In the genomic region with DNA sequence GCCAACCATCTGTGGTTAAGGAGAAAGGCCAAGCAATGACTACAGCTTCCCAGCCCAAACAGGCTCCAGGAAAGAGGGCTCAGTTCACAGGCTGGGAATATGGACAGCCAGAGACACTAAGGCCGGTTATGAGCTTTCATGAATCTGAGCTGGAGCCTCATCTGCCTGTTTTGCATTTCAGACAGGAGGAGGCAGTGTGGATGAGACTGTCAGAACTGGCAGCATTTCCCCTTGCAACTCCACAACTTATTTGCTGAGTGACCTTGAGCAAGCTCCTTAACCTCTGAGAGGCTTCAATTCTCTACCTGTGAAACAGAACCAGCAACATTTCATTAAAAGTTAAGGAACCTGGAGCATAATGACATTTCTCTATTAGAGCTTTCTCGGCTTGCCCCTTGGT, we compare ENCODE assay signal across 8 cellular contexts.
A peak's percentile ranks its signal among the peaks of the same experiment; 100 is the strongest.
DNase-seq lines count a peak whose midpoint lies in the region; ATAC-seq and TF ChIP-seq lines count a peak whose summit lies in the region.

No MANE protein-coding gene starts in this region.

- CTCF ChIA-PET in BJ (lab: Yijun Ruan, JAX): interaction anchor here (0.9 to 1.6 kb wide), 6 partner anchors 10 to 309 kb away, joined by 3 to 4 read pairs (median 3); no protein-coding TSS in a partner anchor

- H3K4me3 ChIP-seq in BJ (ENCODE audit: low read depth, low read length) (no peak overlapping the region), heart right ventricle (no peak overlapping the region)

- H3K4me1 ChIP-seq in heart right ventricle: peaks cover 0 to 28% (median 8%) of the 10 kb centered on the region in 9 donors

- DNase-seq in BJ (ENCODE audit: low read depth): no peak
- peak; percentile 8 for DNase-seq in SW480 (ENCODE audit: low spot score)
- DNase-seq in heart right ventricle: peak in 1 of 2 donors; percentile 32
- DNase-seq in OCI-M2 (lab: John Stamatoyannopoulos, UW; ENCODE audit: unreplicated experiment): no peak
- no peak for DNase-seq in A172 (ENCODE audit: low spot score)
- DNase-seq in D341Med (ENCODE audit: low spot score): no peak
- DNase-seq in UCSD-AML1 (lab: John Stamatoyannopoulos, UW; ENCODE audit: unreplicated experiment): no peak

- POLR2A ChIA-PET in BJ (lab: Charles Lee): interaction anchor here (0.5 kb wide), 1 partner anchor 652 kb away, joined by 4 read pairs; no protein-coding TSS in a partner anchor

- H3K36me3 ChIP-seq in BJ (ENCODE audit: control insufficient read depth, insufficient read depth, low read length) (no peaks in the 10 kb centered on the region), heart right ventricle (no peaks in the 10 kb centered on the region)

- peak overlapping the region in 1 of 10 donors; percentile 77 for H3K27ac ChIP-seq in heart right ventricle

- WGBS in heart right ventricle, 2 donors: 69 to 73% methylated on average over 2 of the region's 2 CpGs

- H3K27me3 ChIP-seq in BJ (ENCODE audit: control insufficient read depth, insufficient read depth, low read length) (no peaks in the 10 kb centered on the region), heart right ventricle (no peaks in the 10 kb centered on the region)

- ATAC-seq in GM19397 (IDR thresholded peaks at IDR 0.05; ENCODE audit: unreplicated experiment) (peak; percentile 46), heart right ventricle (peak in 7 of 8 donors; percentile 26 to 58 (median 44))

- no peaks in the 10 kb centered on the region for H3K9me3 ChIP-seq in heart right ventricle

- intact Hi-C loops in heart right ventricle (cut with DNase I): loop anchor here in 1 of 10 donors (10.0 kb wide), 1 partner anchor 141 kb away; no protein-coding TSS in a partner anchor

- TF ChIP-seq CTCF in BJ (IDR thresholded peaks at IDR 0.05; ENCODE audit: insufficient read depth, low read depth, low read length): peak; percentile 45
- peak in 7 of 9 donors; percentile 25 to 60 (median 45) for TF ChIP-seq CTCF in heart right ventricle (IDR thresholded peaks at IDR 0.05)
